In genomic region chr12:12713932-12714275, GRCh38 we compare ENCODE assay signal across 8 cellular contexts. TPM values are rescaled to one million over a fixed set of nuclear protein-coding genes. Genes with fewer than 3 reads are reported as not detected.
DNase-seq lines count a peak whose midpoint lies in the region; ATAC-seq and TF ChIP-seq lines count a peak whose summit lies in the region.
"Had no signal": no experiment of that assay in that cellular context is flagged by ENCODE, and none has a peak within 500 bp of the region (broad histone marks: within the 10 kb centered on the region; RNA-seq: fewer than 3 reads in every experiment).

No MANE protein-coding gene starts in this region.

- no peak overlapping the region for H2BK12ac ChIP-seq in H9 (ENCODE audit: insufficient read length, low read depth, low read length)

- H3K4me1 ChIP-seq in H9 (ENCODE audit: insufficient read depth, low read length) (peaks cover 7% of the 10 kb centered on the region), iPS-18a (ENCODE audit: control insufficient read depth, low read depth, low read length) (peaks cover 30% of the 10 kb centered on the region)

- H2BK5ac ChIP-seq in H9 (ENCODE audit: insufficient read length, low read length), result no peak overlapping the region

- no peaks in the 10 kb centered on the region for H3K27me3 ChIP-seq in H9 (ENCODE audit: insufficient read depth, low read length)
- peaks cover 44% of the 10 kb centered on the region for H3K27me3 ChIP-seq in iPS-18a (ENCODE audit: control insufficient read depth, insufficient read depth, low read length)

- H3K23me2 ChIP-seq in H9 (ENCODE audit: insufficient read length, low read depth, low read length, poor library complexity, severe bottlenecking), result peaks cover 11% of the 10 kb centered on the region

- no peak overlapping the region for H2BK20ac ChIP-seq in H9 (ENCODE audit: low read depth, low read length, poor library complexity, severe bottlenecking)

- H2BK15ac ChIP-seq in H9 (ENCODE audit: low read depth, low read length), result no peak overlapping the region

- no peaks in the 10 kb centered on the region for H4K20me1 ChIP-seq in H9 (ENCODE audit: control insufficient read depth, insufficient read depth, insufficient read length)

- H3K27ac Mint-ChIP-seq in H9 (no peak overlapping the region), activated B cell treated with CpG ODN at 0.5 μM for 24 hours (peak overlapping the region; percentile 95)
- peak overlapping the region; percentile 100 for H3K27ac Mint-ChIP-seq in stimulated activated memory B cell treated with anti-CD40 and anti-IgM and Interleukin-4, amounts not matched to agents 10 μg/mL and 1 μg/mL and 100 μg/mL, for 72 hours

- no peak overlapping the region for H3K18ac ChIP-seq in H9 (ENCODE audit: insufficient read length, low read depth, low read length)

- peak overlapping the region; percentile 34 for H3K4me3 ChIP-seq in iPS-18a (ENCODE audit: low read length)

- CTCF ChIA-PET in activated B cell treated with CpG ODN at 0.5 μM for 24 hours (lab: Charles Lee), result interaction anchor here (0.8 to 3.5 kb wide), 8 partner anchors 8 to 337 kb away, joined by 3 to 24 read pairs (median 4); no protein-coding TSS in a partner anchor

- H3T11ph ChIP-seq in H9 (ENCODE audit: low read length), result no peak overlapping the region

- no peak overlapping the region for H2AK5ac ChIP-seq in H9 (ENCODE audit: insufficient read length, low read length)

- H3K36me3 ChIP-seq in iPS-18a (ENCODE audit: control insufficient read depth, low read depth, low read length), result no peaks in the 10 kb centered on the region

- H4K5ac ChIP-seq in H9 (ENCODE audit: insufficient read length, low read depth, low read length), result no peak overlapping the region

- ATAC-seq in activated B cell treated with CpG ODN at 0.5 μM for 24 hours (ENCODE audit: low read depth) (no peak), left lobe of liver (no peak)
- ATAC-seq in stimulated activated memory B cell treated with anti-CD40 and anti-IgM and Interleukin-4, amounts not matched to agents 10 μg/mL and 1 μg/mL and 100 μg/mL, for 72 hours, result no peak

- H3K79me2 ChIP-seq in H9 (ENCODE audit: insufficient read depth, low read length), result peaks cover 4% of the 10 kb centered on the region; the same call in 1 of the 2 replicates

- H3K27me3 Mint-ChIP-seq in H9 (ENCODE audit: low read depth) (peaks cover 6% of the 10 kb centered on the region), activated B cell treated with CpG ODN at 0.5 μM for 24 hours (no peaks in the 10 kb centered on the region)
- no peaks in the 10 kb centered on the region for H3K27me3 Mint-ChIP-seq in stimulated activated memory B cell treated with anti-CD40 and anti-IgM and Interleukin-4, amounts not matched to agents 10 μg/mL and 1 μg/mL and 100 μg/mL, for 72 hours

- no peaks in the 10 kb centered on the region for H3K9me3 Mint-ChIP-seq in H9
- no peaks in the 10 kb centered on the region for H3K9me3 Mint-ChIP-seq in activated B cell treated with CpG ODN at 0.5 μM for 24 hours
- no peaks in the 10 kb centered on the region for H3K9me3 Mint-ChIP-seq in stimulated activated memory B cell treated with anti-CD40 and anti-IgM and Interleukin-4, amounts not matched to agents 10 μg/mL and 1 μg/mL and 100 μg/mL, for 72 hours

- H4K91ac ChIP-seq in H9 (ENCODE audit: insufficient read length, low read depth, low read length), result no peak overlapping the region

- TF ChIP-seq CTCF in H9 (conservative IDR thresholded peaks at IDR 0.05) (no peak), activated B cell treated with CpG ODN at 0.5 μM for 24 hours (IDR thresholded peaks at IDR 0.05) (no peak)

- no peak overlapping the region for H3K9ac ChIP-seq in H9 (ENCODE audit: extremely low read depth, insufficient read length, low read length)
- no peak overlapping the region for H3K9ac ChIP-seq in iPS-18a (ENCODE audit: low read length)

- H3K4me3 Mint-ChIP-seq in H9 (peak overlapping the region in 1 of 2 experiments; percentile 47; a peak in 2 of 5 replicates), activated B cell treated with CpG ODN at 0.5 μM for 24 hours (peak overlapping the region; percentile 87)
- peak overlapping the region; percentile 92 for H3K4me3 Mint-ChIP-seq in stimulated activated memory B cell treated with anti-CD40 and anti-IgM and Interleukin-4, amounts not matched to agents 10 μg/mL and 1 μg/mL and 100 μg/mL, for 72 hours

- H3K14ac ChIP-seq in H9 (ENCODE audit: insufficient read depth, low read length), result no peak overlapping the region

- H3K4me1 Mint-ChIP-seq in H9, result peaks cover 33 to 40% of the 10 kb centered on the region in 2 experiments
- peaks cover 39% of the 10 kb centered on the region for H3K4me1 Mint-ChIP-seq in activated B cell treated with CpG ODN at 0.5 μM for 24 hours
- peaks cover 46% of the 10 kb centered on the region for H3K4me1 Mint-ChIP-seq in stimulated activated memory B cell treated with anti-CD40 and anti-IgM and Interleukin-4, amounts not matched to agents 10 μg/mL and 1 μg/mL and 100 μg/mL, for 72 hours

- H3K56ac ChIP-seq in H9 (ENCODE audit: insufficient read length, low read depth, low read length), result no peak overlapping the region

- no peaks in the 10 kb centered on the region for H3K79me1 ChIP-seq in H9 (ENCODE audit: insufficient read depth, low read depth, low read length, poor library complexity, severe bottlenecking)

- 100% methylated on average over 1 of the region's 2 CpGs for WGBS in H9 (ENCODE audit: extremely low coverage, insufficient read length, low lambda C conversion rate)

- POLR2A ChIA-PET in activated B cell treated with CpG ODN at 0.5 μM for 24 hours (lab: Charles Lee), result interaction anchor here (0.7 to 15.4 kb wide), 11 partner anchors 11 to 1508 kb away, joined by 3 to 389 read pairs (median 7); partner anchors contain the start of genes BORCS5 and GPR19

- H4K8ac ChIP-seq in H9 (replicated peaks; ENCODE audit: insufficient read length, low read depth, low read length), result no peak overlapping the region

- intact Hi-C loops in activated B cell treated with CpG ODN at 0.5 μM for 24 hours (cut with micrococcal nuclease), result loop anchor here (1.0 to 2.0 kb wide), 5 partner anchors 10 to 103 kb away; partner anchors contain the start of genes CREBL2 and GPR19

- no peak overlapping the region for H3K23ac ChIP-seq in H9 (ENCODE audit: insufficient read length, low read depth, low read length)

- no peak overlapping the region for H2BK120ac ChIP-seq in H9 (ENCODE audit: low read depth, low read length, poor library complexity, severe bottlenecking)

- no peak for DNase-seq in H9
- no peak for DNase-seq in activated B cell treated with CpG ODN at 0.5 μM for 24 hours
- no peak for DNase-seq in left lobe of liver (ENCODE audit: low spot score)
- DNase-seq in NCI-H345 treated with DMSO at 0.1 percent for 48 hours (lab: John Stamatoyannopoulos, UW; ENCODE audit: unreplicated experiment), result no peak
- no peak for DNase-seq in NCI-H2227 (lab: John Stamatoyannopoulos, UW; ENCODE audit: unreplicated experiment)
- DNase-seq: NCI-H2081 treated with DMSO at 0.1 percent for 48 hours had no signal

- H3K4ac ChIP-seq in H9 (ENCODE audit: low read depth, low read length), result no peak overlapping the region

- H3K9me3 ChIP-seq in H9 (ENCODE audit: control insufficient read depth, low read depth, low read length) (no peaks in the 10 kb centered on the region), iPS-18a (ENCODE audit: control insufficient read depth, low read depth, low read length) (no peaks in the 10 kb centered on the region)

- peak overlapping the region; percentile 44 for H3K4me2 ChIP-seq in H9 (ENCODE audit: insufficient read depth, insufficient read length, low read length)

- peaks cover 1 to 6% (median 6%) of the 10 kb centered on the region in 3 experiments; a peak in 6 of 7 replicates for H3K36me3 Mint-ChIP-seq in H9 (ENCODE audit: insufficient read depth in 1 of 3, low read depth in 3 of 3)
- H3K36me3 Mint-ChIP-seq in activated B cell treated with CpG ODN at 0.5 μM for 24 hours (ENCODE audit: low read depth), result peaks cover 18% of the 10 kb centered on the region
- H3K36me3 Mint-ChIP-seq in stimulated activated memory B cell treated with anti-CD40 and anti-IgM and Interleukin-4, amounts not matched to agents 10 μg/mL and 1 μg/mL and 100 μg/mL, for 72 hours, result peaks cover 16% of the 10 kb centered on the region

- no peak overlapping the region for H2AFZ ChIP-seq in H9 (ENCODE audit: low read length)

- H3K27ac ChIP-seq in H9 (ENCODE audit: insufficient read length, low read depth, low read length) (no peak overlapping the region), iPS-18a (ENCODE audit: low read length) (no peak overlapping the region)

RNA-seq across cellular contexts. Expression of gene CDKN1B, which starts 3.3 kb away (rescaled TPM):
- total RNA-seq in H9 (2021) (27.7 and 28.3 TPM in 2 replicates), activated B cell treated with CpG ODN at 0.5 μM for 24 hours (56.6 and 59.0 TPM in 2 replicates), left lobe of liver (25.5 TPM)

RNA-seq across cellular contexts. Expression of gene GPR19, which starts 17.9 kb away (rescaled TPM):
- total RNA-seq in H9 (2021) (20.4 and 23.4 TPM in 2 replicates), activated B cell treated with CpG ODN at 0.5 μM for 24 hours (0.39 TPM in 1 of 2 replicates, not detected in the other), left lobe of liver (0.18 TPM)

Comparison
In these comparisons a context has a peak if more than half of its experiments do, and no peak if none do; other contexts are left out.
1. H3K27ac Mint-ChIP-seq: peak in activated B cell treated with CpG ODN at 0.5 μM for 24 hours (single experiment) and stimulated activated memory B cell treated with anti-CD40 and anti-IgM and Interleukin-4, amounts not matched to agents 10 μg/mL and 1 μg/mL and 100 μg/mL, for 72 hours (single experiment); none in H9 (0 of 3).
2. RNA of gene GPR19, which starts 17.9 kb away (total RNA-seq): 20.4 to 23.4 TPM in H9; 0.18 TPM in left lobe of liver (single experiment) and 0.39 TPM in activated B cell treated with CpG ODN at 0.5 μM for 24 hours; every median in the first group is over 10 times any median in the second.